In the genomic region with DNA sequence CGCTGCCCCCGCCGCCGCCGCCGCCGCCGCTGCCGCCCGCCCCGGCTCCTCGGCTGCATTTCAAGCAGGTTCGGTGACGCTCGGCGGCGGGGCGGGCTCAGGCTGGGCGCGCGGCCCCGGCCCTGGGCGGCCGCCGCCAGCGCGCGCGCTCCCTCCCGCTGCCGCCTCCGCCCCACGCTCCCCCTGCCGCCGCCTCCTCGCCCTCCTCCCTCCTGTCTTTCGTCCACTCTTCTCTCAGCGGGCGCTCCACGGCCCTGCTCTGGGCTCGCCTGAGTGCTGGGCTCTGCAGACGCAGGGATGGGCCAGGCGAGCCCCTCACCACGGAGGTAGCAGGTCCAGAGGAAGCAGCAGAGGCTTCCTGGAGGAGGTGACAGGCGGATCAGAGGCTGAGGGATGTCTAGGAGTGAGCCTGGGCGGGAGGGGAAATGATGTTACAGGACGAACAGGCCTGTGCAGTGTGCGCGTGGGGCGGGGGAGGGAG, we compare ENCODE assay signal across 8 cellular contexts. TPM values are rescaled to one million over a fixed set of nuclear protein-coding genes. Genes with fewer than 3 reads are reported as not detected.
DNase-seq lines count a peak whose midpoint lies in the region; ATAC-seq, FAIRE-seq and TF ChIP-seq lines count a peak whose summit lies in the region.

TSS of gene LRP8 (minus strand) at position 62 of the 481 bp plus-strand sequence. CDS start 158 bp downstream, outside the sequence.

- H3K27ac ChIP-seq in thoracic aorta = peak within 1 kb of the TSS; percentile 50 to 52

- TF ChIP-seq CTCF in omental fat pad (IDR thresholded peaks at IDR 0.05) (no peak), thoracic aorta (IDR thresholded peaks at IDR 0.05) (no peak)

- no peaks in the 10 kb centered on the region for H3K36me3 ChIP-seq in thoracic aorta

- no peaks in the 10 kb centered on the region for H3K9me3 ChIP-seq in thoracic aorta

- peak; percentile 36 for ATAC-seq in GM21423 (IDR thresholded peaks at IDR 0.05; ENCODE audit: unreplicated experiment)
- peak; percentile 57 for ATAC-seq in omental fat pad (ENCODE audit: low FRiP score)
- ATAC-seq in thoracic aorta (ENCODE audit: insufficient number of reproducible peaks, low FRiP score, low read depth) = peak; percentile 23

- DNase-seq in COR-L47 (lab: John Stamatoyannopoulos, UW) (peak; percentile 73), SHP77 treated with DMSO at 0.1 percent for 48 hours (lab: John Stamatoyannopoulos, UW) (peak; percentile 32), activated gamma-delta T cell treated with Interleukin-2 at 50 U/mL for 16 hours (peak; percentile 73), frontal cortex (ENCODE audit: low spot score in 2 of 2) (peak; percentile 86 to 89), omental fat pad (ENCODE audit: low spot score) (peak; percentile 39), thoracic aorta (ENCODE audit: low spot score) (no peak)
- peak; percentile 55 for DNase-seq in Jurkat, Clone E6-1 (ENCODE audit: low read depth, low spot score)

- no peaks in the 10 kb centered on the region for H3K27me3 ChIP-seq in thoracic aorta (replicated peaks; ENCODE audit: insufficient read depth)

- H3K4me1 ChIP-seq in thoracic aorta (ENCODE audit: control insufficient read depth in 1 of 2, low read depth in 2 of 2) = peaks cover 7 to 19% of the 10 kb centered on the region in 2 donors

- peak within 1 kb of the TSS; percentile 88 for H3K4me3 ChIP-seq in Jurkat, Clone E6-1 (ENCODE audit: low read length)
- H3K4me3 ChIP-seq in thoracic aorta = peak within 1 kb of the TSS; percentile 94

- FAIRE-seq in frontal cortex (lab: Jason Lieb, UNC) = no peak

RNA-seq across cellular contexts. Expression of gene LRP8, which starts in this region (rescaled TPM):
- 57.0 TPM for polyA plus RNA-seq in Jurkat, Clone E6-1 (2012; ENCODE audit: insufficient read depth, insufficient read length)
- 83.6 TPM for total RNA-seq in frontal cortex
- total RNA-seq in omental fat pad = 10 to 100 TPM in 1 of 4 donors, 1 to 10 TPM in 3; 1.6 to 22.0 (median 7.4) TPM
- 10 to 100 TPM; 14.1 to 24.1 TPM for total RNA-seq in thoracic aorta
